ENCODE assay signal across 17 cellular contexts in the genomic region with DNA sequence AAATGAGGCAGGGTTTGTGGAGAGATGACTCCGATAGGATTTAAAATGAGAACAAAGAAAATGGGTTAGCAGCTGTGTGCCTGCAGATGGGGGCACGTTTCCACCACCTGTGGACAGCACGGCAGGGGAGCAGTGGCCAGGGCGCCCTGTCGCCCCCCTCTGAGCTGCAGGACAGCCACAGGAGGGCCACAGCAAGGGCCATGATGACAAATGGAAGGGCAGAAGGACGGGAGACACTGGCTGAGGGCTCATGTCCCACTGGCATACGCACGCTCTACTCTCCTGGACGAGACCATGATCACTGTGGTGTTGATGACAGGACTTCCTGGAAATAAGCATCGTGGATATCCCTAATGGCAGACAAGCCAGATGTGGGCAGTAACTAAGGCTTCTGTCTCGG.
A peak's percentile ranks its signal among the peaks of the same experiment; 100 is the strongest.
DNase-seq lines count a peak whose midpoint lies in the region; ATAC-seq and TF ChIP-seq lines count a peak whose summit lies in the region.
"Had no signal": no experiment of that assay in that cellular context is flagged by ENCODE, and none has a peak within 500 bp of the region (broad histone marks: within the 10 kb centered on the region; RNA-seq: fewer than 3 reads in every experiment).

No MANE protein-coding gene starts in this region.

- no peaks in the 10 kb centered on the region for H3K9me3 Mint-ChIP-seq in activated B cell treated with CpG ODN at 0.5 μM for 24 hours
- H3K9me3 Mint-ChIP-seq: activated naive CD8-positive, alpha-beta T cell treated with anti-CD3 and anti-CD28 coated beads, Interleukin-2, amount 10 ng/mL, durations not matched to agents 7 days and 5 days; mesothelial cell of epicardium had no signal

- peaks cover 13% of the 10 kb centered on the region for H3K4me1 Mint-ChIP-seq in activated B cell treated with CpG ODN at 0.5 μM for 24 hours
- H3K4me1 Mint-ChIP-seq: activated CD4-positive, alpha-beta T cell treated with anti-CD3 and anti-CD28 coated beads for 36 hours had no signal

- H3K27ac ChIP-seq in hepatocyte (peak overlapping the region; percentile 80), smooth muscle cell (ENCODE audit: low read depth) (peak overlapping the region; percentile 91)

- H3K27ac Mint-ChIP-seq in activated B cell treated with CpG ODN at 0.5 μM for 24 hours = peak overlapping the region; percentile 2
- H3K27ac Mint-ChIP-seq: activated CD4-positive, alpha-beta T cell treated with anti-CD3 and anti-CD28 coated beads for 36 hours; mesothelial cell of epicardium had no signal

- no peak for ATAC-seq in activated B cell treated with CpG ODN at 0.5 μM for 24 hours (ENCODE audit: low read depth)
- ATAC-seq: activated CD4-positive, alpha-beta T cell treated with anti-CD3 and anti-CD28 coated beads for 36 hours had no signal

- in situ Hi-C loops in GM13976 (cut with MboI; ENCODE audit: low sequenced_read_pairs, unreplicated experiment) = no loop called here

- H3K79me2 ChIP-seq in hepatocyte (no peaks in the 10 kb centered on the region), smooth muscle cell (ENCODE audit: low read depth) (no peaks in the 10 kb centered on the region)

- H3F3A ChIP-seq in smooth muscle cell (ENCODE audit: low read depth) = peaks cover 9% of the 10 kb centered on the region

- H3K4me2 ChIP-seq in hepatocyte = no peak overlapping the region
- H3K4me2 ChIP-seq in smooth muscle cell = peak overlapping the region; percentile 57

- TF ChIP-seq CTCF in GM13976 (IDR thresholded peaks at IDR 0.05; ENCODE audit: borderline replicate concordance, control extremely low read depth, extremely low read depth, insufficient read depth, missing control alignments) (no peak), activated B cell treated with CpG ODN at 0.5 μM for 24 hours (IDR thresholded peaks at IDR 0.05) (no peak), hepatocyte (IDR thresholded peaks at IDR 0.05; ENCODE audit: poor library complexity) (no peak), smooth muscle cell (IDR thresholded peaks at IDR 0.05; ENCODE audit: borderline replicate concordance, insufficient read depth, poor library complexity, severe bottlenecking) (no peak)

- WGBS in hepatocyte (ENCODE audit: low lambda C conversion rate, missing lambda C conversion rate) = 95% methylated on average over 11 of the region's 11 CpGs
- WGBS in smooth muscle cell (ENCODE audit: low lambda C conversion rate) = 68% methylated on average over 11 of the region's 11 CpGs

- H3K27me3 ChIP-seq in hepatocyte = no peaks in the 10 kb centered on the region
- no peaks in the 10 kb centered on the region for H3K27me3 ChIP-seq in smooth muscle cell (ENCODE audit: low read depth)
- H3K27me3 ChIP-seq: pancreas had no signal

- H3K4me3 ChIP-seq in hepatocyte (no peak overlapping the region), smooth muscle cell (no peak overlapping the region)
- H3K4me3 ChIP-seq: pancreas had no signal

- H3K9me3 ChIP-seq in hepatocyte (ENCODE audit: low read depth) (no peaks in the 10 kb centered on the region), smooth muscle cell (replicated peaks; ENCODE audit: low read depth) (no peaks in the 10 kb centered on the region)
- H3K9me3 ChIP-seq: pancreas had no signal

- H3K4me1 ChIP-seq in hepatocyte (ENCODE audit: insufficient read depth) (no peaks in the 10 kb centered on the region), smooth muscle cell (ENCODE audit: low read depth) (peaks cover 17% of the 10 kb centered on the region)
- H3K4me1 ChIP-seq: pancreas had no signal

- no peaks in the 10 kb centered on the region for H3K27me3 Mint-ChIP-seq in activated B cell treated with CpG ODN at 0.5 μM for 24 hours
- H3K27me3 Mint-ChIP-seq: activated CD4-positive, alpha-beta T cell treated with anti-CD3 and anti-CD28 coated beads for 36 hours; activated naive CD8-positive, alpha-beta T cell treated with anti-CD3 and anti-CD28 coated beads, Interleukin-2, amount 10 ng/mL, durations not matched to agents 7 days and 5 days had no signal

- intact Hi-C loops in activated B cell treated with CpG ODN at 0.5 μM for 24 hours (cut with micrococcal nuclease) = no loop called here
- intact Hi-C loops in posterior vena cava (cut with DNase I) = no loop called here

- peak; percentile 16 for DNase-seq in GM13976 (ENCODE audit: low spot score)
- no peak for DNase-seq in activated B cell treated with CpG ODN at 0.5 μM for 24 hours
- DNase-seq in hepatocyte (ENCODE audit: low spot score) = no peak
- no peak for DNase-seq in smooth muscle cell (lab: John Stamatoyannopoulos, UW; ENCODE audit: unreplicated experiment)
- no peak for DNase-seq in HT-29 (ENCODE audit: low spot score)
- no peak for DNase-seq in DMS153 (lab: John Stamatoyannopoulos, UW)
- no peak for DNase-seq in 8988T
- DNase-seq in posterior vena cava (ENCODE audit: low spot score) = no peak
- DNase-seq: activated CD4-positive, alpha-beta T cell treated with anti-CD3 and anti-CD28 coated beads for 36 hours; activated naive CD8-positive, alpha-beta T cell treated with anti-CD3 and anti-CD28 coated beads, Interleukin-2, amount 10 ng/mL, durations not matched to agents 7 days and 5 days; activated T-cell treated with anti-CD3 and anti-CD28 coated beads for 4 hours; DMS53; NCI-H1436 treated with DMSO at 0.1 percent for 48 hours; pancreas; SHP77 treated with DMSO at 0.1 percent for 48 hours; stimulated activated CD4-positive, alpha-beta T cell treated with anti-CD3 and anti-CD28 coated beads, Interleukin-12 subunit alpha, Interleukin-12 subunit beta, amount 100 ng/mL, for 4 hours had no signal

- no peaks in the 10 kb centered on the region for H4K20me1 ChIP-seq in hepatocyte (ENCODE audit: insufficient read depth, poor library complexity, severe bottlenecking)
- no peaks in the 10 kb centered on the region for H4K20me1 ChIP-seq in smooth muscle cell (ENCODE audit: low read depth)

- POLR2A ChIA-PET in activated B cell treated with CpG ODN at 0.5 μM for 24 hours (lab: Charles Lee) = interaction anchor here (1.6 kb wide), 1 partner anchor 11 kb away, joined by 8 read pairs; no protein-coding TSS in a partner anchor

- H2AFZ ChIP-seq in hepatocyte (no peak overlapping the region), smooth muscle cell (ENCODE audit: low read depth) (no peak overlapping the region)

- peaks cover 25% of the 10 kb centered on the region for H3K36me3 Mint-ChIP-seq in activated B cell treated with CpG ODN at 0.5 μM for 24 hours (ENCODE audit: low read depth)

- H3K9me2 ChIP-seq in hepatocyte (replicated peaks; ENCODE audit: insufficient read depth) = no peaks in the 10 kb centered on the region

- H3K36me3 ChIP-seq in hepatocyte (replicated peaks; ENCODE audit: insufficient read depth, low read depth) (no peaks in the 10 kb centered on the region), smooth muscle cell (ENCODE audit: low read depth) (no peaks in the 10 kb centered on the region)
- H3K36me3 ChIP-seq: pancreas had no signal

- H3K4me3 Mint-ChIP-seq in activated B cell treated with CpG ODN at 0.5 μM for 24 hours = no peak overlapping the region
- H3K4me3 Mint-ChIP-seq: activated CD4-positive, alpha-beta T cell treated with anti-CD3 and anti-CD28 coated beads for 36 hours; activated naive CD8-positive, alpha-beta T cell treated with anti-CD3 and anti-CD28 coated beads, Interleukin-2, amount 10 ng/mL, durations not matched to agents 7 days and 5 days; mesothelial cell of epicardium had no signal

- peak overlapping the region; percentile 40 for H3K9ac ChIP-seq in smooth muscle cell (ENCODE audit: low read depth)

- CTCF ChIA-PET in activated B cell treated with CpG ODN at 0.5 μM for 24 hours (lab: Charles Lee) = no interaction called here
